Comparison of ENCODE assay signal across 11 cellular contexts in the genomic region with DNA sequence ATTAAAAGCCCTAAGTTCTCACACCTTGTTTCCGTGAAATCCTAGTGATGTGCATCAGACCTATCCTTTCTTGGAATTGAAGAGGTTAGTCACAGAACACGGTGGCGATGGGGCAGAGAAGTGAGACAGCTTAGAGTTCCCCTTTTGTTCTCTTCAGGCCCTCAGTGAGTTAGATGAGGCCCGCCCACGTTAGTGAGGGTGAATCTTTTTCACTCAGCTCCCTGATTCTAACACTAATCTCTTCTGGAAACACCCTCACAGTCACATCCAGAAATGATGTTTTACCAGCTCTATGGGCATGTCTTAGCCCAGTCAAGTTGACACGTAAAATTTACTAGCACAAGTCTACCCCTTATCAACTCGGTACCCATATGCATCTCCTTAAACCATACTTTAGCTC.
DNase-seq lines count a peak whose midpoint lies in the region; ATAC-seq lines count a peak whose summit lies in the region.
"Had no signal": no experiment of that assay in that cellular context is flagged by ENCODE, and none has a peak within 500 bp of the region (broad histone marks: within the 10 kb centered on the region; RNA-seq: fewer than 3 reads in every experiment).

No MANE protein-coding gene starts in this region.

- H3K9me3 ChIP-seq in HAP-1 = no peaks in the 10 kb centered on the region
- H3K9me3 ChIP-seq: upper lobe of right lung had no signal

- no peak overlapping the region for H3K4me3 Mint-ChIP-seq in activated T-cell treated with anti-CD3 and anti-CD28 coated beads, Interleukin-2, amount 50 U/mL, for 24 hours
- no peak overlapping the region for H3K4me3 Mint-ChIP-seq in stimulated activated memory B cell treated with anti-CD40 and anti-IgM and Interleukin-4, amounts not matched to agents 10 μg/mL and 1 μg/mL and 100 μg/mL, for 72 hours

- peaks cover 9% of the 10 kb centered on the region for H3K4me1 ChIP-seq in HAP-1
- H3K4me1 ChIP-seq: upper lobe of right lung had no signal

- peak; percentile 95 for ATAC-seq in HG02884 (IDR thresholded peaks at IDR 0.05; ENCODE audit: unreplicated experiment)
- peak; percentile 85 for ATAC-seq in stimulated activated memory B cell treated with anti-CD40 and anti-IgM and Interleukin-4, amounts not matched to agents 10 μg/mL and 1 μg/mL and 100 μg/mL, for 72 hours
- ATAC-seq: upper lobe of right lung had no signal

- H3K9me3 Mint-ChIP-seq in activated T-cell treated with anti-CD3 and anti-CD28 coated beads, Interleukin-2, amount 50 U/mL, for 24 hours = peaks cover 2% of the 10 kb centered on the region
- peaks cover 12% of the 10 kb centered on the region for H3K9me3 Mint-ChIP-seq in stimulated activated memory B cell treated with anti-CD40 and anti-IgM and Interleukin-4, amounts not matched to agents 10 μg/mL and 1 μg/mL and 100 μg/mL, for 72 hours

- peaks cover 3% of the 10 kb centered on the region for H3K27me3 Mint-ChIP-seq in activated T-cell treated with anti-CD3 and anti-CD28 coated beads, Interleukin-2, amount 50 U/mL, for 24 hours
- H3K27me3 Mint-ChIP-seq in stimulated activated memory B cell treated with anti-CD40 and anti-IgM and Interleukin-4, amounts not matched to agents 10 μg/mL and 1 μg/mL and 100 μg/mL, for 72 hours = no peaks in the 10 kb centered on the region

- H3K36me3 Mint-ChIP-seq in activated T-cell treated with anti-CD3 and anti-CD28 coated beads, Interleukin-2, amount 50 U/mL, for 24 hours (ENCODE audit: low read depth) = no peaks in the 10 kb centered on the region
- H3K36me3 Mint-ChIP-seq in stimulated activated memory B cell treated with anti-CD40 and anti-IgM and Interleukin-4, amounts not matched to agents 10 μg/mL and 1 μg/mL and 100 μg/mL, for 72 hours = no peaks in the 10 kb centered on the region

- DNase-seq in activated CD8-positive, alpha-beta memory T cell treated with anti-CD3 and anti-CD28 coated beads, Interleukin-2, amount 50 U/mL, for 24 hours (ENCODE audit: extremely low read depth) = peak; percentile 6
- no peak for DNase-seq in activated CD8-positive, alpha-beta memory T cell treated with anti-CD3 and anti-CD28 coated beads, Interleukin-2, amount 50 U/mL, for 4 hours
- peak; percentile 31 for DNase-seq in activated T-cell treated with anti-CD3 and anti-CD28 coated beads, Interleukin-2, amount 50 U/mL, for 24 hours
- DNase-seq in RKO (ENCODE audit: low spot score) (no peak), HAP-1 (ENCODE audit: low spot score in 2 of 2) (no peak), COLO829 (ENCODE audit: low spot score) (no peak)
- DNase-seq: dorsolateral prefrontal cortex, NCI-H510A treated with DMSO at 0.1 percent for 48 hours, upper lobe of right lung had no signal

- in situ Hi-C loops in HAP-1 (cut with MboI; ENCODE audit: low sequenced_read_pairs) = no loop called here

- H3K4me1 Mint-ChIP-seq in activated T-cell treated with anti-CD3 and anti-CD28 coated beads, Interleukin-2, amount 50 U/mL, for 24 hours (ENCODE audit: low read depth) = peaks cover 9% of the 10 kb centered on the region
- peaks cover 11% of the 10 kb centered on the region for H3K4me1 Mint-ChIP-seq in stimulated activated memory B cell treated with anti-CD40 and anti-IgM and Interleukin-4, amounts not matched to agents 10 μg/mL and 1 μg/mL and 100 μg/mL, for 72 hours

- no peaks in the 10 kb centered on the region for H3K36me3 ChIP-seq in HAP-1 (replicated peaks)
- H3K36me3 ChIP-seq: upper lobe of right lung had no signal

- H3K27ac Mint-ChIP-seq in activated T-cell treated with anti-CD3 and anti-CD28 coated beads, Interleukin-2, amount 50 U/mL, for 24 hours = peak overlapping the region; percentile 91
- H3K27ac Mint-ChIP-seq in stimulated activated memory B cell treated with anti-CD40 and anti-IgM and Interleukin-4, amounts not matched to agents 10 μg/mL and 1 μg/mL and 100 μg/mL, for 72 hours = no peak overlapping the region

- H3K4me3 ChIP-seq in HAP-1 = no peak overlapping the region
- H3K4me3 ChIP-seq: dorsolateral prefrontal cortex, upper lobe of right lung had no signal

- no peaks in the 10 kb centered on the region for H3K27me3 ChIP-seq in HAP-1 (ENCODE audit: low read depth)
- H3K27me3 ChIP-seq: dorsolateral prefrontal cortex, upper lobe of right lung had no signal

Comparison
In these comparisons a context has a peak if more than half of its experiments do, and no peak if none do; other contexts are left out.
1. DNase-seq: peak in activated CD8-positive, alpha-beta memory T cell treated with anti-CD3 and anti-CD28 coated beads, Interleukin-2, amount 50 U/mL, for 24 hours (single experiment) and activated T-cell treated with anti-CD3 and anti-CD28 coated beads, Interleukin-2, amount 50 U/mL, for 24 hours (single experiment); none in activated CD8-positive, alpha-beta memory T cell treated with anti-CD3 and anti-CD28 coated beads, Interleukin-2, amount 50 U/mL, for 4 hours (single experiment), RKO (single experiment), HAP-1 (0 of 2) and COLO829 (single experiment).